26 cellular contexts compared by ENCODE assay signal in genomic region chr22:47919893-47920292, GRCh38.
"Had no signal": no experiment of that assay in that cellular context is flagged by ENCODE, and none has a peak within 500 bp of the region (broad histone marks: within the 10 kb centered on the region; RNA-seq: fewer than 3 reads in every experiment).

No MANE protein-coding gene starts in this region.

- DNase-seq: immature natural killer cell; kidney; left colon; left lung; lower lobe of right lung; mammary epithelial cell; mesenchymal stem cell; naive thymus-derived CD8-positive, alpha-beta T cell; pancreas; retina; right cardiac atrium; stimulated activated CD4-positive, alpha-beta T cell treated with anti-CD3 and anti-CD28 coated beads, Interleukin-12 subunit alpha, Interleukin-12 subunit beta, amount 100 ng/mL, for 4 hours; stimulated activated CD4-positive, alpha-beta T cell treated with anti-CD3 and anti-CD28 coated beads, Interleukin-15, amount 100 ng/mL, for 24 hours; stimulated activated CD4-positive, alpha-beta T cell treated with anti-CD3 and anti-CD28 coated beads, Interleukin-2, amount 100 ng/mL, for 24 hours; stimulated activated CD4-positive, alpha-beta T cell treated with anti-CD3 and anti-CD28 coated beads, Interleukin-4, amount 100 ng/mL, for 1 hour; stimulated activated naive B cell treated with anti-CD40 and anti-IgM and Interleukin-4, amounts not matched to agents 10 μg/mL and 1 μg/mL and 100 μg/mL, for 72 hours; stimulated activated naive CD8-positive, alpha-beta T cell treated with anti-CD3 and anti-CD28 coated beads, Interleukin-15, Interleukin-2, amounts not matched to agents 100 U/mL and 50 U/mL, for 24 hours; stomach; testis; thyroid gland; transverse colon had no signal

- H3K4me1 ChIP-seq: left lung, lower lobe of right lung, pancreas, prostate gland, stomach, testis, transverse colon, upper lobe of left lung, vagina had no signal

- H3K9me3 ChIP-seq: lower lobe of right lung, pancreas, prostate gland, testis, thyroid gland, transverse colon, upper lobe of left lung, vagina had no signal

- H3K36me3 ChIP-seq: left lung, lower lobe of right lung, pancreas, prostate gland, stomach, thyroid gland, transverse colon, upper lobe of left lung, vagina had no signal

- H3K27me3 ChIP-seq: left lung, pancreas, stomach, testis, thyroid gland, transverse colon, upper lobe of left lung, vagina had no signal

- H3K27ac ChIP-seq: left lung, lower lobe of right lung, pancreas, prostate gland, skin epidermis, stomach, testis, thyroid gland, transverse colon, upper lobe of left lung, vagina had no signal

- H3K4me3 ChIP-seq: left lung, lower lobe of right lung, pancreas, prostate gland, skin epidermis, stomach, testis, thyroid gland, transverse colon, upper lobe of left lung, vagina had no signal

- ATAC-seq: left colon; left lung; lower lobe of right lung; naive thymus-derived CD8-positive, alpha-beta T cell; pancreas; right cardiac atrium; sciatic nerve; stimulated activated naive B cell treated with anti-CD40 and anti-IgM and Interleukin-4, amounts not matched to agents 10 μg/mL and 1 μg/mL and 100 μg/mL, for 72 hours; stimulated activated naive CD8-positive, alpha-beta T cell treated with anti-CD3 and anti-CD28 coated beads, Interleukin-15, Interleukin-2, amounts not matched to agents 100 U/mL and 50 U/mL, for 24 hours had no signal
